ENCODE assay signal across 8 cellular contexts in genomic region chr17:58391302-58391984, GRCh38. TPM values are rescaled to one million over a fixed set of nuclear protein-coding genes. Genes with fewer than 3 reads are reported as not detected.
DNase-seq lines count a peak whose midpoint lies in the region; ATAC-seq and TF ChIP-seq lines count a peak whose summit lies in the region.

No MANE protein-coding gene starts in this region.

- ATAC-seq in HG03457 (IDR thresholded peaks at IDR 0.05; ENCODE audit: unreplicated experiment) (no peak), HG02571 (IDR thresholded peaks at IDR 0.05; ENCODE audit: unreplicated experiment) (no peak)

- no peak for TF ChIP-seq CTCF in 22Rv1 (IDR thresholded peaks at IDR 0.05)

- peak overlapping the region; percentile 99 for H3K27ac ChIP-seq in 22Rv1

- peak; percentile 91 for DNase-seq in M059J (ENCODE audit: low read depth)
- DNase-seq in RPMI8226: peak; percentile 41
- DNase-seq in glomerular endothelial cell (ENCODE audit: extremely low read depth, low read depth, low spot score): peak; percentile 63
- DNase-seq in inferior parietal cortex (ENCODE audit: extremely low spot score): no peak
- no peak for DNase-seq in AG08396 (ENCODE audit: low spot score)

RNA-seq across cellular contexts. Expression of gene RNF43, which starts 25.9 kb away (rescaled TPM):
- 0.17 TPM in 1 of 2 replicates, not detected in the other for total RNA-seq in M059J (2014; rRNA removed; shearing (Covaris generic))
- 0.05 TPM in 1 of 2 replicates, not detected in the other for total RNA-seq in glomerular endothelial cell

RNA-seq across cellular contexts. Expression of gene SUPT4H1, which starts 39.4 kb away (rescaled TPM):
- 64.3 and 71.6 TPM in 2 replicates for total RNA-seq in M059J (2014; rRNA removed; shearing (Covaris generic))
- total RNA-seq in glomerular endothelial cell: 45.0 and 45.8 TPM in 2 replicates

Comparison
In these comparisons a context has a peak if more than half of its experiments do, and no peak if none do; other contexts are left out.
1. DNase-seq: peak in M059J (single experiment), RPMI8226 (single experiment) and glomerular endothelial cell (single experiment); none in inferior parietal cortex (single experiment) and AG08396 (single experiment).